19 cellular contexts compared by ENCODE assay signal in the genomic region with DNA sequence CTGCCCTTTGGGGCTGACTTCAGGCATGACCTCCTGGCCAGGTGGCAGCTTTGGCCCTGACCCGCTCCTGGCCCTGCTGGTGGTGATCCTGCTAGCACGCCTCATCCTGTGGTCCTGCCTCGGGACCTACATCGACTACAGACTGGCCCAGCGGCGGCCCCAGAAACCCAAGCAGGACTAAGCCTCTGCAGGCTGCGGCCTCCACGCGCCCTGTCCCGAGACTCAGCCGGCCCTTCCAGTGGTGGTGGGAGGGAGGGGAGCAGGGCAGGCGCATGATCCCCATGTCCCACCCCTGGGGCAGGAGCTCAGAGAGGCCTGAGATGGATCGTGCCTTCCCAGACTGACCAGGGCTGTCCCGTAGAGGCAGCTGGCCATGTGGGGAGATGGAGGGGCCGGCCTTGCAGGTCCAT. TPM values are rescaled to one million over a fixed set of nuclear protein-coding genes. Genes with fewer than 3 reads are reported as not detected.
A peak's percentile ranks its signal among the peaks of the same experiment; 100 is the strongest.
DNase-seq lines count a peak whose midpoint lies in the region; ATAC-seq and TF ChIP-seq lines count a peak whose summit lies in the region.
"Had no signal": no experiment of that assay in that cellular context is flagged by ENCODE, and none has a peak within 500 bp of the region (broad histone marks: within the 10 kb centered on the region; RNA-seq: fewer than 3 reads in every experiment).

No MANE protein-coding gene starts in this region.

- peaks cover 2% of the 10 kb centered on the region for H3K27me3 Mint-ChIP-seq in activated naive CD8-positive, alpha-beta T cell treated with anti-CD3 and anti-CD28 coated beads, Interleukin-2, amount 50 U/mL, for 24 hours

- no peaks in the 10 kb centered on the region for H3K36me3 Mint-ChIP-seq in activated naive CD8-positive, alpha-beta T cell treated with anti-CD3 and anti-CD28 coated beads, Interleukin-2, amount 50 U/mL, for 24 hours (ENCODE audit: low read depth)

- H3K4me1 ChIP-seq in adipocyte (ENCODE audit: control insufficient read depth, insufficient read depth, low read length) = peaks cover 9% of the 10 kb centered on the region
- peaks cover 0 to 40% (median 0%) of the 10 kb centered on the region in 3 donors for H3K4me1 ChIP-seq in gastroesophageal sphincter
- peaks cover 0 to 12% (median 9%) of the 10 kb centered on the region in 4 donors for H3K4me1 ChIP-seq in transverse colon
- H3K4me1 ChIP-seq: HAP-1 had no signal

- H3K9me3 ChIP-seq in adipocyte (ENCODE audit: control insufficient read depth, low read length) (peaks cover 1% of the 10 kb centered on the region), gastroesophageal sphincter (peaks cover 0 to 4% (median 0%) of the 10 kb centered on the region in 3 donors), transverse colon (no peaks in the 10 kb centered on the region)
- H3K9me3 ChIP-seq: HAP-1, neutrophil had no signal

- H3K4me1 Mint-ChIP-seq in activated naive CD8-positive, alpha-beta T cell treated with anti-CD3 and anti-CD28 coated beads, Interleukin-2, amount 50 U/mL, for 24 hours = peaks cover 18% of the 10 kb centered on the region
- H3K4me1 Mint-ChIP-seq: activated CD4-positive, alpha-beta T cell treated with anti-CD3 and anti-CD28 coated beads, Interleukin-2, amount 10 ng/mL, durations not matched to agents 7 days and 5 days had no signal

- H3K9me3 Mint-ChIP-seq in activated naive CD8-positive, alpha-beta T cell treated with anti-CD3 and anti-CD28 coated beads, Interleukin-2, amount 50 U/mL, for 24 hours = peaks cover 3% of the 10 kb centered on the region

- H3K4me3 Mint-ChIP-seq in activated naive CD8-positive, alpha-beta T cell treated with anti-CD3 and anti-CD28 coated beads, Interleukin-2, amount 50 U/mL, for 24 hours = no peak overlapping the region
- H3K4me3 Mint-ChIP-seq: activated CD4-positive, alpha-beta T cell treated with anti-CD3 and anti-CD28 coated beads, Interleukin-2, amount 10 ng/mL, durations not matched to agents 7 days and 5 days had no signal

- intact Hi-C loops in posterior vena cava (cut with DNase I) (no loop called here), transverse colon (cut with DNase I; ENCODE audit: low total_unique reads) (no loop called here)

- H3K27ac ChIP-seq in gastroesophageal sphincter = peak overlapping the region in 3 of 4 donors; percentile 28 to 76 (median 64)
- H3K27ac ChIP-seq in transverse colon = peak overlapping the region in 3 of 4 donors; percentile 7 to 46 (median 41)
- H3K27ac ChIP-seq: neutrophil had no signal

- WGBS in gastroesophageal sphincter (ENCODE audit: low coverage in 1 of 2), 2 donors = no CpG with 5 or more reads among the region's 15 CpGs
- WGBS in transverse colon (ENCODE audit: low coverage in 1 of 2), 2 donors = 88% methylated on average over 15 of the region's 15 CpGs; no CpG with 5 or more reads in 1 of the 2 donors

- H3K27me3 ChIP-seq in adipocyte (replicated peaks; ENCODE audit: control insufficient read depth, insufficient read depth, low read length) (no peaks in the 10 kb centered on the region), gastroesophageal sphincter (no peaks in the 10 kb centered on the region), transverse colon (peaks cover 10% of the 10 kb centered on the region)

- in situ Hi-C loops in transverse colon (cut with MboI; ENCODE audit: low pct_ligation_motif_present in 1 of 4, low pct_unique_long_range_greater_than_20kb in 1 of 4, low sequenced_read_pairs in 3 of 4) = no loop called here

- peak overlapping the region; percentile 20 for H3K9ac ChIP-seq in adipocyte (ENCODE audit: low read length)

- no peak overlapping the region for H3K27ac Mint-ChIP-seq in activated naive CD8-positive, alpha-beta T cell treated with anti-CD3 and anti-CD28 coated beads, Interleukin-2, amount 50 U/mL, for 24 hours
- H3K27ac Mint-ChIP-seq: activated CD4-positive, alpha-beta T cell treated with anti-CD3 and anti-CD28 coated beads, Interleukin-2, amount 10 ng/mL, durations not matched to agents 7 days and 5 days had no signal

- no peak for TF ChIP-seq EP300 in gastroesophageal sphincter (IDR thresholded peaks at IDR 0.05)
- no peak for TF ChIP-seq EP300 in transverse colon (IDR thresholded peaks at IDR 0.05; ENCODE audit: low read depth)

- H3K36me3 ChIP-seq in adipocyte (ENCODE audit: control insufficient read depth, insufficient read depth, low read length, severe bottlenecking) (no peaks in the 10 kb centered on the region), gastroesophageal sphincter (peaks cover 0 to 15% of the 10 kb centered on the region in 2 donors), transverse colon (no peaks in the 10 kb centered on the region)
- H3K36me3 ChIP-seq: HAP-1, neutrophil had no signal

- no peak for DNase-seq in adipocyte (ENCODE audit: low read depth)
- DNase-seq in posterior vena cava (ENCODE audit: low spot score) = peak; percentile 80
- no peak for DNase-seq in transverse colon
- DNase-seq in activated naive CD8-positive, alpha-beta T cell treated with anti-CD3 and anti-CD28 coated beads, Interleukin-2, amount 50 U/mL, for 24 hours = no peak
- DNase-seq: activated CD4-positive, alpha-beta T cell treated with anti-CD3 and anti-CD28 coated beads, Interleukin-2, amount 10 ng/mL, durations not matched to agents 7 days and 5 days; activated naive CD4-positive, alpha-beta T cell; activated T-cell treated with anti-CD3 and anti-CD28 coated beads for 4 hours; COR-L47; cortex of kidney; kidney; mesendoderm; stimulated activated CD4-positive, alpha-beta T cell treated with anti-CD3 and anti-CD28 coated beads, Interleukin-2, amount 100 ng/mL, for 48 hours had no signal

- no peak overlapping the region for H3K4me3 ChIP-seq in adipocyte (ENCODE audit: low read length)
- H3K4me3 ChIP-seq in gastroesophageal sphincter = no peak overlapping the region
- no peak overlapping the region for H3K4me3 ChIP-seq in transverse colon
- H3K4me3 ChIP-seq: HAP-1 had no signal

- no peak for ATAC-seq in gastroesophageal sphincter
- no peak for ATAC-seq in activated naive CD8-positive, alpha-beta T cell treated with anti-CD3 and anti-CD28 coated beads, Interleukin-2, amount 50 U/mL, for 24 hours
- no peak for ATAC-seq in GM21576 (IDR thresholded peaks at IDR 0.05; ENCODE audit: unreplicated experiment)
- no peak for ATAC-seq in HG03460 (IDR thresholded peaks at IDR 0.05; ENCODE audit: unreplicated experiment)

- TF ChIP-seq CTCF in gastroesophageal sphincter (IDR thresholded peaks at IDR 0.05) (no peak), transverse colon (IDR thresholded peaks at IDR 0.05) (no peak)

- TF ChIP-seq POLR2A in gastroesophageal sphincter (IDR thresholded peaks at IDR 0.05) (no peak), transverse colon (IDR thresholded peaks at IDR 0.05) (no peak)

RNA-seq across cellular contexts. Expression of a gene that starts 2.1 kb away (rescaled TPM):
- total RNA-seq in gastroesophageal sphincter (1 to 10 TPM; 1.2 to 2.3 (median 1.3) TPM), posterior vena cava (1 to 10 TPM in 1 of 2 donors, under 1 TPM in 1; 0.76 to 1.4 TPM), transverse colon (10 to 100 TPM in 1 of 4 donors, 1 to 10 TPM in 1, not detected in 2; 2.9 to 10.1 TPM)
- total RNA-seq: endothelial cell of umbilical vein, LHCN-M2 had no signal
